1 cellular context compared by ENCODE assay signal in the genomic region with DNA sequence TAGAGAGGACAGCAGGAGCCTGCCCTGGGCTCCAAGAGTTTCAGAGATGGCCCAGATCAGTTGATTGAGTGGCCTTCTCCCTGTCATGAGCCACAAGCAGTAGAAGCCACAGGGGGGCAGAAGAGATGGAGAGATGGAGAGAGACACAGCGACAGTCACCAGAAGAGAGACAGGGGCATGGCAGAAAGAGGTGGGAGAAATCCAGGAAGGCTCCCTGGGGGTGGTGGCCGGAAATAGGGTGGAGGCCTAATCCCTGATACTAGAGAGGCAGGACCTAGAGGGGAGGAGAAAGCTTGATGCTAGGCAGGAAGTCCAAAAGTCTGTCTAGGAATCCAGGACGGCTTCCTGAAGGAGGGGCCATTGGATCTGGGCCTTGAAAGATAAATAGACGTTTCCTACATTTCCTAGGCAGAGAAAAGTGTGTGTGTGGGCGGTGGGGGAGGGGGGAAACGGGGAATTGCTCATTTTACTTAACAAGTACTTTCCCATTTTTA.
TF ChIP-seq lines count a peak whose summit lies in the region.

No MANE protein-coding gene starts in this region.

TF ChIP-seq in HepG2, 621 proteins besides CTCF, POLR2A, EP300 and RAD21 (continued from another document and continues in another):
- TF ChIP-seq ZNF792 (CRISPR knock-in tag; IDR thresholded peaks at IDR 0.05) (0 out of 2 replicates have a peak, but pooled peaks have one; percentile 57), FOXA3 (CRISPR knock-in tag; IDR thresholded peaks at IDR 0.05) (peak; percentile 42; the same call in 1 of the 2 replicates), RXRB (CRISPR knock-in tag; IDR thresholded peaks at IDR 0.05; ENCODE audit: borderline replicate concordance) (peak; percentile 59; the same call in 1 of the 2 replicates), KDM1A (CRISPR knock-in tag; IDR thresholded peaks at IDR 0.05) (peak; percentile 60), TBX2 (CRISPR knock-in tag; IDR thresholded peaks at IDR 0.05; ENCODE audit: borderline replicate concordance) (0 out of 2 replicates have a peak, but pooled peaks have one; percentile 1), ELF3 (CRISPR knock-in tag; IDR thresholded peaks at IDR 0.05) (peak; percentile 57), HDAC2 (CRISPR knock-in tag; IDR thresholded peaks at IDR 0.05) (peak; percentile 51; the same call in 1 of the 2 replicates), ZNF891 (CRISPR knock-in tag; IDR thresholded peaks at IDR 0.05) (no peak), GABPB1 (CRISPR knock-in tag; IDR thresholded peaks at IDR 0.05) (peak; percentile 38), PAWR (CRISPR knock-in tag; IDR thresholded peaks at IDR 0.05; ENCODE audit: borderline replicate concordance) (no peak), ZFX (CRISPR knock-in tag; IDR thresholded peaks at IDR 0.05; ENCODE audit: low read depth) (peak; percentile 59; the same call in 1 of the 2 replicates), ZNF605 (CRISPR knock-in tag; IDR thresholded peaks at IDR 0.05) (peak; percentile 48; the same call in 1 of the 2 replicates), ZNF83 (CRISPR knock-in tag; IDR thresholded peaks at IDR 0.05; ENCODE audit: borderline replicate concordance) (no peak), MAZ (IDR thresholded peaks at IDR 0.05; ENCODE audit: borderline replicate concordance, low read depth, low read length) (peak; percentile 77; the same call in 1 of the 2 replicates), MAZ (CRISPR knock-in tag; IDR thresholded peaks at IDR 0.05; ENCODE audit: low read depth) (no peak), ZFP36 (IDR thresholded peaks at IDR 0.05; ENCODE audit: borderline replicate concordance, low read depth, low read length, partially characterized antibody) (peak; percentile 100), SRY (CRISPR knock-in tag; IDR thresholded peaks at IDR 0.05) (no peak), XRCC5 (optimal IDR thresholded peaks at IDR 0.05; ENCODE audit: low read length) (peak; percentile 66), HMG20A (CRISPR knock-in tag; IDR thresholded peaks at IDR 0.05; ENCODE audit: borderline replicate concordance) (no peak), STAG1 (CRISPR knock-in tag; IDR thresholded peaks at IDR 0.05) (peak; percentile 92), GABPA (IDR thresholded peaks at IDR 0.05; ENCODE audit: low read depth, low read length) (no peak), GABPA (CRISPR knock-in tag; IDR thresholded peaks at IDR 0.05; ENCODE audit: low read depth) (peak; percentile 67), ZNF543 (CRISPR knock-in tag; IDR thresholded peaks at IDR 0.05) (no peak), MTA3 (CRISPR knock-in tag; IDR thresholded peaks at IDR 0.05) (no peak), ZSCAN21 (CRISPR knock-in tag; IDR thresholded peaks at IDR 0.05; ENCODE audit: borderline replicate concordance) (0 out of 2 replicates have a peak, but pooled peaks have one; percentile 20), NR2F6 (IDR thresholded peaks at IDR 0.05) (no peak), NR2F6 (CRISPR knock-in tag; IDR thresholded peaks at IDR 0.05) (peak; percentile 21; the same call in 1 of the 2 replicates), TEAD3 (CRISPR knock-in tag; optimal IDR thresholded peaks at IDR 0.05; ENCODE audit: borderline replicate concordance) (peak; percentile 36), MED1 (CRISPR knock-in tag; IDR thresholded peaks at IDR 0.05) (peak; percentile 17; the same call in 1 of the 2 replicates), ZFP62 (CRISPR knock-in tag; IDR thresholded peaks at IDR 0.05) (no peak), KAT8 (CRISPR knock-in tag; IDR thresholded peaks at IDR 0.05) (0 out of 2 replicates have a peak, but pooled peaks have one; percentile 30), ZFP36L1 (CRISPR knock-in tag; IDR thresholded peaks at IDR 0.05) (no peak), CBX1 (IDR thresholded peaks at IDR 0.05; ENCODE audit: low read depth) (peak; percentile 60), ZNF777 (CRISPR knock-in tag; IDR thresholded peaks at IDR 0.05) (no peak)
- TF ChIP-seq, protein P1, sequence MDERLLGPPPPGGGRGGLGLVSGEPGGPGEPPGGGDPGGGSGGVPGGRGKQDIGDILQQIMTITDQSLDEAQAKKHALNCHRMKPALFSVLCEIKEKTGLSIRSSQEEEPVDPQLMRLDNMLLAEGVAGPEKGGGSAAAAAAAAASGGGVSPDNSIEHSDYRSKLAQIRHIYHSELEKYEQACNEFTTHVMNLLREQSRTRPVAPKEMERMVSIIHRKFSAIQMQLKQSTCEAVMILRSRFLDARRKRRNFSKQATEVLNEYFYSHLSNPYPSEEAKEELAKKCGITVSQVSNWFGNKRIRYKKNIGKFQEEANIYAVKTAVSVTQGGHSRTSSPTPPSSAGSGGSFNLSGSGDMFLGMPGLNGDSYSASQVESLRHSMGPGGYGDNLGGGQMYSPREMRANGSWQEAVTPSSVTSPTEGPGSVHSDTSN (CRISPR knock-in tag; IDR thresholded peaks at IDR 0.05) = 0 out of 2 replicates have a peak, but pooled peaks have one; percentile 31
- TF ChIP-seq, protein P2, sequence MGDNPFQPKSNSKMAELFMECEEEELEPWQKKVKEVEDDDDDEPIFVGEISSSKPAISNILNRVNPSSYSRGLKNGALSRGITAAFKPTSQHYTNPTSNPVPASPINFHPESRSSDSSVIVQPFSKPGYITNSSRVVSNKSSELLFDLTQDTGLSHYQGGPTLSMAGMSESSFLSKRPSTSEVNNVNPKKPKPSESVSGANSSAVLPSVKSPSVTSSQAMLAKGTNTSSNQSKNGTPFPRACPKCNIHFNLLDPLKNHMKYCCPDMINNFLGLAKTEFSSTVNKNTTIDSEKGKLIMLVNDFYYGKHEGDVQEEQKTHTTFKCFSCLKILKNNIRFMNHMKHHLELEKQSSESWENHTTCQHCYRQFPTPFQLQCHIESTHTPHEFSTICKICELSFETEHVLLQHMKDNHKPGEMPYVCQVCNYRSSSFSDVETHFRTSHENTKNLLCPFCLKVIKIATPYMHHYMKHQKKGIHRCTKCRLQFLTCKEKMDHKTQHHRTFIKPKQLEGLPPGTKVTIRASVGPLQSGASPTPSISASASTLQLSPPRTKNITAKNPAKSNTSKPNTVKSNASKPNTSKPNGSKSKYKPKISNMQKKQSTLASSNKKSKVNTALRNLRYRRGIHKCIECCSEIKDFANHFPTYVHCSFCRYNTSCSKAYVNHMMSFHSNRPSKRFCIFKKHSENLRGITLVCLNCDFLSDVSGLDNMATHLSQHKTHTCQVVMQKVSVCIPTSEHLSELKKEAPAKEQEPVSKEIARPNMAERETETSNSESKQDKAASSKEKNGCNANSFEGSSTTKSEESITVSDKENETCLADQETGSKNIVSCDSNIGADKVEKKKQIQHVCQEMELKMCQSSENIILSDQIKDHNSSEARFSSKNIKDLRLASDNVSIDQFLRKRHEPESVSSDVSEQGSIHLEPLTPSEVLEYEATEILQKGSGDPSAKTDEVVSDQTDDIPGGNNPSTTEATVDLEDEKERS (CRISPR knock-in tag; IDR thresholded peaks at IDR 0.05) = no peak
- TF ChIP-seq, protein P3, sequence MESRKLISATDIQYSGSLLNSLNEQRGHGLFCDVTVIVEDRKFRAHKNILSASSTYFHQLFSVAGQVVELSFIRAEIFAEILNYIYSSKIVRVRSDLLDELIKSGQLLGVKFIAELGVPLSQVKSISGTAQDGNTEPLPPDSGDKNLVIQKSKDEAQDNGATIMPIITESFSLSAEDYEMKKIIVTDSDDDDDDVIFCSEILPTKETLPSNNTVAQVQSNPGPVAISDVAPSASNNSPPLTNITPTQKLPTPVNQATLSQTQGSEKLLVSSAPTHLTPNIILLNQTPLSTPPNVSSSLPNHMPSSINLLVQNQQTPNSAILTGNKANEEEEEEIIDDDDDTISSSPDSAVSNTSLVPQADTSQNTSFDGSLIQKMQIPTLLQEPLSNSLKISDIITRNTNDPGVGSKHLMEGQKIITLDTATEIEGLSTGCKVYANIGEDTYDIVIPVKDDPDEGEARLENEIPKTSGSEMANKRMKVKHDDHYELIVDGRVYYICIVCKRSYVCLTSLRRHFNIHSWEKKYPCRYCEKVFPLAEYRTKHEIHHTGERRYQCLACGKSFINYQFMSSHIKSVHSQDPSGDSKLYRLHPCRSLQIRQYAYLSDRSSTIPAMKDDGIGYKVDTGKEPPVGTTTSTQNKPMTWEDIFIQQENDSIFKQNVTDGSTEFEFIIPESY (CRISPR knock-in tag; IDR thresholded peaks at IDR 0.05) = peak; percentile 26; the same call in 1 of the 2 replicates
- TF ChIP-seq, protein P4, sequence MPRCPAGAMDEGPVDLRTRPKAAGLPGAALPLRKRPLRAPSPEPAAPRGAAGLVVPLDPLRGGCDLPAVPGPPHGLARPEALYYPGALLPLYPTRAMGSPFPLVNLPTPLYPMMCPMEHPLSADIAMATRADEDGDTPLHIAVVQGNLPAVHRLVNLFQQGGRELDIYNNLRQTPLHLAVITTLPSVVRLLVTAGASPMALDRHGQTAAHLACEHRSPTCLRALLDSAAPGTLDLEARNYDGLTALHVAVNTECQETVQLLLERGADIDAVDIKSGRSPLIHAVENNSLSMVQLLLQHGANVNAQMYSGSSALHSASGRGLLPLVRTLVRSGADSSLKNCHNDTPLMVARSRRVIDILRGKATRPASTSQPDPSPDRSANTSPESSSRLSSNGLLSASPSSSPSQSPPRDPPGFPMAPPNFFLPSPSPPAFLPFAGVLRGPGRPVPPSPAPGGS (CRISPR knock-in tag; IDR thresholded peaks at IDR 0.05) = no peak
- TF ChIP-seq, protein P5, sequence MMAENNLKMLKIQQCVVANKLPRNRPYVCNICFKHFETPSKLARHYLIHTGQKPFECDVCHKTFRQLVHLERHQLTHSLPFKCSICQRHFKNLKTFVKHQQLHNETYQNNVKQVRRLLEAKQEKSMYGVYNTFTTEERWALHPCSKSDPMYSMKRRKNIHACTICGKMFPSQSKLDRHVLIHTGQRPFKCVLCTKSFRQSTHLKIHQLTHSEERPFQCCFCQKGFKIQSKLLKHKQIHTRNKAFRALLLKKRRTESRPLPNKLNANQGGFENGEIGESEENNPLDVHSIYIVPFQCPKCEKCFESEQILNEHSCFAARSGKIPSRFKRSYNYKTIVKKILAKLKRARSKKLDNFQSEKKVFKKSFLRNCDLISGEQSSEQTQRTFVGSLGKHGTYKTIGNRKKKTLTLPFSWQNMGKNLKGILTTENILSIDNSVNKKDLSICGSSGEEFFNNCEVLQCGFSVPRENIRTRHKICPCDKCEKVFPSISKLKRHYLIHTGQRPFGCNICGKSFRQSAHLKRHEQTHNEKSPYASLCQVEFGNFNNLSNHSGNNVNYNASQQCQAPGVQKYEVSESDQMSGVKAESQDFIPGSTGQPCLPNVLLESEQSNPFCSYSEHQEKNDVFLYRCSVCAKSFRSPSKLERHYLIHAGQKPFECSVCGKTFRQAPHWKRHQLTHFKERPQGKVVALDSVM (CRISPR knock-in tag; IDR thresholded peaks at IDR 0.05) = 0 out of 2 replicates have a peak, but pooled peaks have one; percentile 39
- TF ChIP-seq, protein P6, sequence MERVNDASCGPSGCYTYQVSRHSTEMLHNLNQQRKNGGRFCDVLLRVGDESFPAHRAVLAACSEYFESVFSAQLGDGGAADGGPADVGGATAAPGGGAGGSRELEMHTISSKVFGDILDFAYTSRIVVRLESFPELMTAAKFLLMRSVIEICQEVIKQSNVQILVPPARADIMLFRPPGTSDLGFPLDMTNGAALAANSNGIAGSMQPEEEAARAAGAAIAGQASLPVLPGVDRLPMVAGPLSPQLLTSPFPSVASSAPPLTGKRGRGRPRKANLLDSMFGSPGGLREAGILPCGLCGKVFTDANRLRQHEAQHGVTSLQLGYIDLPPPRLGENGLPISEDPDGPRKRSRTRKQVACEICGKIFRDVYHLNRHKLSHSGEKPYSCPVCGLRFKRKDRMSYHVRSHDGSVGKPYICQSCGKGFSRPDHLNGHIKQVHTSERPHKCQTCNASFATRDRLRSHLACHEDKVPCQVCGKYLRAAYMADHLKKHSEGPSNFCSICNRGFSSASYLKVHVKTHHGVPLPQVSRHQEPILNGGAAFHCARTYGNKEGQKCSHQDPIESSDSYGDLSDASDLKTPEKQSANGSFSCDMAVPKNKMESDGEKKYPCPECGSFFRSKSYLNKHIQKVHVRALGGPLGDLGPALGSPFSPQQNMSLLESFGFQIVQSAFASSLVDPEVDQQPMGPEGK (CRISPR knock-in tag; IDR thresholded peaks at IDR 0.05) = 0 out of 2 replicates have a peak, but pooled peaks have one; percentile 26
- TF ChIP-seq, protein P7, sequence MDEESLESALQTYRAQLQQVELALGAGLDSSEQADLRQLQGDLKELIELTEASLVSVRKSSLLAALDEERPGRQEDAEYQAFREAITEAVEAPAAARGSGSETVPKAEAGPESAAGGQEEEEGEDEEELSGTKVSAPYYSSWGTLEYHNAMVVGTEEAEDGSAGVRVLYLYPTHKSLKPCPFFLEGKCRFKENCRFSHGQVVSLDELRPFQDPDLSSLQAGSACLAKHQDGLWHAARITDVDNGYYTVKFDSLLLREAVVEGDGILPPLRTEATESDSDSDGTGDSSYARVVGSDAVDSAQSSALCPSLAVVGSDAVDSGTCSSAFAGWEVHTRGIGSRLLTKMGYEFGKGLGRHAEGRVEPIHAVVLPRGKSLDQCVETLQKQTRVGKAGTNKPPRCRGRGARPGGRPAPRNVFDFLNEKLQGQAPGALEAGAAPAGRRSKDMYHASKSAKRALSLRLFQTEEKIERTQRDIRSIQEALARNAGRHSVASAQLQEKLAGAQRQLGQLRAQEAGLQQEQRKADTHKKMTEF (CRISPR knock-in tag; IDR thresholded peaks at IDR 0.05) = peak; percentile 45; the same call in 1 of the 2 replicates
- TF ChIP-seq, protein P8, sequence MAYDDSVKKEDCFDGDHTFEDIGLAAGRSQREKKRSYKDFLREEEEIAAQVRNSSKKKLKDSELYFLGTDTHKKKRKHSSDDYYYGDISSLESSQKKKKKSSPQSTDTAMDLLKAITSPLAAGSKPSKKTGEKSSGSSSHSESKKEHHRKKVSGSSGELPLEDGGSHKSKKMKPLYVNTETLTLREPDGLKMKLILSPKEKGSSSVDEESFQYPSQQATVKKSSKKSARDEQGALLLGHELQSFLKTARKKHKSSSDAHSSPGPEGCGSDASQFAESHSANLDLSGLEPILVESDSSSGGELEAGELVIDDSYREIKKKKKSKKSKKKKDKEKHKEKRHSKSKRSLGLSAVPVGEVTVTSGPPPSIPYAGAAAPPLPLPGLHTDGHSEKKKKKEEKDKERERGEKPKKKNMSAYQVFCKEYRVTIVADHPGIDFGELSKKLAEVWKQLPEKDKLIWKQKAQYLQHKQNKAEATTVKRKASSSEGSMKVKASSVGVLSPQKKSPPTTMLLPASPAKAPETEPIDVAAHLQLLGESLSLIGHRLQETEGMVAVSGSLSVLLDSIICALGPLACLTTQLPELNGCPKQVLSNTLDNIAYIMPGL (CRISPR knock-in tag; IDR thresholded peaks at IDR 0.05; ENCODE audit: borderline replicate concordance in 1 of 2, low read depth in 1 of 2) = peak; percentile 49 to 59; a peak in 2 of 4 replicates
- TF ChIP-seq, protein P9, sequence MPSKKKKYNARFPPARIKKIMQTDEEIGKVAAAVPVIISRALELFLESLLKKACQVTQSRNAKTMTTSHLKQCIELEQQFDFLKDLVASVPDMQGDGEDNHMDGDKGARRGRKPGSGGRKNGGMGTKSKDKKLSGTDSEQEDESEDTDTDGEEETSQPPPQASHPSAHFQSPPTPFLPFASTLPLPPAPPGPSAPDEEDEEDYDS (CRISPR knock-in tag; IDR thresholded peaks at IDR 0.05) = 0 out of 2 replicates have a peak, but pooled peaks have one; percentile 11
- TF ChIP-seq, protein P10, sequence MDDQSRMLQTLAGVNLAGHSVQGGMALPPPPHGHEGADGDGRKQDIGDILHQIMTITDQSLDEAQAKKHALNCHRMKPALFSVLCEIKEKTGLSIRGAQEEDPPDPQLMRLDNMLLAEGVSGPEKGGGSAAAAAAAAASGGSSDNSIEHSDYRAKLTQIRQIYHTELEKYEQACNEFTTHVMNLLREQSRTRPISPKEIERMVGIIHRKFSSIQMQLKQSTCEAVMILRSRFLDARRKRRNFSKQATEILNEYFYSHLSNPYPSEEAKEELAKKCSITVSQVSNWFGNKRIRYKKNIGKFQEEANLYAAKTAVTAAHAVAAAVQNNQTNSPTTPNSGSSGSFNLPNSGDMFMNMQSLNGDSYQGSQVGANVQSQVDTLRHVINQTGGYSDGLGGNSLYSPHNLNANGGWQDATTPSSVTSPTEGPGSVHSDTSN (CRISPR knock-in tag; IDR thresholded peaks at IDR 0.05; ENCODE audit: borderline replicate concordance) = no peak
